ENCODE assay signal across 8 cellular contexts in genomic region chr21:44024895-44025353, GRCh38. TPM values are rescaled to one million over a fixed set of nuclear protein-coding genes. Genes with fewer than 3 reads are reported as not detected.
A peak's percentile ranks its signal among the peaks of the same experiment; 100 is the strongest.
DNase-seq lines count a peak whose midpoint lies in the region; ATAC-seq and TF ChIP-seq lines count a peak whose summit lies in the region.

No MANE protein-coding gene starts in this region.

- no peak for TF ChIP-seq POLR2A in prostate gland (IDR thresholded peaks at IDR 0.05)

- H3K4me1 ChIP-seq in mesenchymal stem cell (ENCODE audit: control insufficient read depth, insufficient read depth, low read depth, low read length) (peaks cover 14% of the 10 kb centered on the region), aorta (ENCODE audit: control insufficient read depth in 1 of 2, insufficient read depth in 2 of 2, low read length in 2 of 2) (no peaks in the 10 kb centered on the region), prostate gland (replicated peaks) (no peaks in the 10 kb centered on the region)

- H4K8ac ChIP-seq in mesenchymal stem cell (ENCODE audit: low read length): no peak overlapping the region

- H3K36me3 ChIP-seq in mesenchymal stem cell (ENCODE audit: control insufficient read depth in 1 of 2, insufficient read depth in 2 of 2, low read depth in 1 of 2, low read length in 2 of 2) (peaks cover 0 to 6% of the 10 kb centered on the region in 2 experiments), aorta (ENCODE audit: control insufficient read depth in 1 of 2, insufficient read depth in 2 of 2, low read length in 1 of 2) (no peaks in the 10 kb centered on the region), prostate gland (no peaks in the 10 kb centered on the region)

- 49% methylated on average over 7 of the region's 8 CpGs for WGBS in mesenchymal stem cell
- 62 to 66% methylated on average over 8 of the region's 8 CpGs for WGBS in aorta, 2 donors
- WGBS in prostate gland: 23% methylated on average over 5 of the region's 8 CpGs

- peak overlapping the region in 1 of 2 experiments; percentile 16 for H3K18ac ChIP-seq in mesenchymal stem cell (ENCODE audit: low read depth in 1 of 2, low read length in 2 of 2)

- no peak overlapping the region for H2BK15ac ChIP-seq in mesenchymal stem cell (ENCODE audit: low read depth, poor library complexity, severe bottlenecking)

- no peak overlapping the region for H2AK5ac ChIP-seq in mesenchymal stem cell (ENCODE audit: low read length, severe bottlenecking)

- no peak overlapping the region for H3K23ac ChIP-seq in mesenchymal stem cell (ENCODE audit: low read length in 2 of 2)

- H3K9me3 ChIP-seq in mesenchymal stem cell (ENCODE audit: control insufficient read depth, low read length) (no peaks in the 10 kb centered on the region), aorta (ENCODE audit: control insufficient read depth, low read length) (no peaks in the 10 kb centered on the region), prostate gland (no peaks in the 10 kb centered on the region)

- no peak overlapping the region for H3K4me2 ChIP-seq in mesenchymal stem cell (ENCODE audit: low read length, poor library complexity, severe bottlenecking)

- H3K4me3 ChIP-seq in AG09309 (ENCODE audit: control insufficient read depth, low read depth, low read length) (no peak overlapping the region), coronary artery (peak overlapping the region; percentile 3), mesenchymal stem cell (ENCODE audit: insufficient read depth in 1 of 2, low read depth in 1 of 2, low read length in 2 of 2) (peak overlapping the region in 1 of 2 experiments; percentile 32), aorta (ENCODE audit: low read length in 2 of 2) (no peak overlapping the region), prostate gland (no peak overlapping the region)

- H3K4ac ChIP-seq in mesenchymal stem cell (ENCODE audit: low read depth in 1 of 2, low read length in 2 of 2): no peak overlapping the region

- no peak overlapping the region for H2AFZ ChIP-seq in mesenchymal stem cell (ENCODE audit: low read depth, low read length)

- H3K27me3 ChIP-seq in mesenchymal stem cell (ENCODE audit: control insufficient read depth in 1 of 2, insufficient read depth in 1 of 2, low read length in 2 of 2) (no peaks in the 10 kb centered on the region), aorta (ENCODE audit: control insufficient read depth in 1 of 2, insufficient read depth in 2 of 2, low read length in 1 of 2) (no peaks in the 10 kb centered on the region), prostate gland (replicated peaks; ENCODE audit: insufficient read depth) (no peaks in the 10 kb centered on the region)

- no peak overlapping the region for H3K14ac ChIP-seq in mesenchymal stem cell (ENCODE audit: low read length in 2 of 2)

- no peak for TF ChIP-seq CTCF in AG09309 (IDR thresholded peaks at IDR 0.05; ENCODE audit: control insufficient read depth, insufficient read depth, low read depth, low read length, missing control alignments)
- no peak for TF ChIP-seq CTCF in coronary artery (IDR thresholded peaks at IDR 0.05)
- no peak for TF ChIP-seq CTCF in prostate gland (IDR thresholded peaks at IDR 0.05)

- no peak overlapping the region for H2BK120ac ChIP-seq in mesenchymal stem cell (ENCODE audit: low read depth, low read length)

- peak overlapping the region; percentile 79 for H3K9ac ChIP-seq in mesenchymal stem cell (ENCODE audit: low read length)

- ATAC-seq in aorta (ENCODE audit: low FRiP score): peak; percentile 85

- H3K79me1 ChIP-seq in mesenchymal stem cell (replicated peaks; ENCODE audit: low read length, poor library complexity, severe bottlenecking): peaks cover 12% of the 10 kb centered on the region

- H3K27ac ChIP-seq in coronary artery: peak overlapping the region; percentile 7 to 71
- H3K27ac ChIP-seq in mesenchymal stem cell (ENCODE audit: low read length, poor library complexity, severe bottlenecking): peak overlapping the region; percentile 51
- no peak overlapping the region for H3K27ac ChIP-seq in aorta (ENCODE audit: low read depth in 1 of 2, low read length in 2 of 2)
- no peak overlapping the region for H3K27ac ChIP-seq in prostate gland

- DNase-seq in AG09309 (ENCODE audit: low read depth) (peak; percentile 29), NOMO-1 treated with dmso at 0.1 percent for 144 hours (lab: John Stamatoyannopoulos, UW; ENCODE audit: unreplicated experiment) (peak; percentile 7), coronary artery (ENCODE audit: low spot score) (peak; percentile 86), mesenchymal stem cell (peak; percentile 92), aorta (peak; percentile 73 to 82), SW480 (ENCODE audit: low spot score) (no peak), prostate gland (ENCODE audit: low spot score) (no peak), GM19238 (ENCODE audit: insufficient read length, low spot score) (no peak)

- intact Hi-C loops in aorta (cut with DNase I): no loop called here
- intact Hi-C loops in prostate gland (cut with DNase I): no loop called here

- no peak overlapping the region for H2BK5ac ChIP-seq in mesenchymal stem cell (ENCODE audit: low read depth, low read length, poor library complexity, severe bottlenecking)

- no peak overlapping the region for H4K91ac ChIP-seq in mesenchymal stem cell (ENCODE audit: low read length)

- no peak overlapping the region for H2BK12ac ChIP-seq in mesenchymal stem cell (ENCODE audit: low read length in 2 of 2)

RNA-seq across cellular contexts. Expression of gene TRAPPC10, which starts 12.8 kb away (rescaled TPM):
- 17.2 TPM for polyA plus RNA-seq in mesenchymal stem cell (2013, experiment 1 of 2)
- 17.3 TPM for polyA plus RNA-seq in mesenchymal stem cell (2013, experiment 2 of 2)
- total RNA-seq in aorta (10 to 100 TPM; 30.3 to 41.5 TPM), prostate gland (10 to 100 TPM; 14.4 to 38.9 TPM)
- 10 to 100 TPM in 1 of 2 donors, 1 to 10 TPM in 1; 3.5 to 10.6 TPM for polyA plus RNA-seq in aorta

Comparison
In these comparisons a context has a peak if more than half of its experiments do, and no peak if none do; other contexts are left out.
1. DNase-seq: peak in AG09309 (single experiment), NOMO-1 treated with dmso at 0.1 percent for 144 hours (single experiment), coronary artery (single experiment), mesenchymal stem cell (single experiment) and aorta (2 of 2); none in SW480 (single experiment), prostate gland (single experiment) and GM19238 (single experiment).
2. H3K27ac ChIP-seq: peak in coronary artery (2 of 2) and mesenchymal stem cell (single experiment); none in aorta (0 of 2) and prostate gland (0 of 2).